Comparison of ENCODE assay signal across 9 cellular contexts in genomic region chr6:37019065-37019450, GRCh38. TPM values are rescaled to one million over a fixed set of nuclear protein-coding genes. Genes with fewer than 3 reads are reported as not detected.
DNase-seq lines count a peak whose midpoint lies in the region; ATAC-seq and TF ChIP-seq lines count a peak whose summit lies in the region.
"Had no signal": no experiment of that assay in that cellular context is flagged by ENCODE, and none has a peak within 500 bp of the region (broad histone marks: within the 10 kb centered on the region; RNA-seq: fewer than 3 reads in every experiment).

No MANE protein-coding gene starts in this region.

- no peaks in the 10 kb centered on the region for H3K27me3 ChIP-seq in BLaER1 treated with 17β-estradiol and CSF1 and Interleukin-3, amounts not matched to agents 10 nM and 100 nM

- intact Hi-C loops in left colon (cut with DNase I, micrococcal nuclease) = loop anchor here in 1 of 2 donors (5.0 kb wide), 1 partner anchor 252 kb away; no protein-coding TSS in a partner anchor

- no peaks in the 10 kb centered on the region; a peak in 1 of 22 replicates for H4K20me1 ChIP-seq in BLaER1 treated with 17β-estradiol and CSF1 and Interleukin-3, amounts not matched to agents 10 nM and 100 nM

- H3K4me2 ChIP-seq in BLaER1 treated with 17β-estradiol and CSF1 and Interleukin-3, amounts not matched to agents 10 nM and 100 nM = peak overlapping the region; percentile 5 to 54 (median 44); a peak in 16 of 22 replicates

- POLR2A ChIA-PET in RWPE1 (lab: Yijun Ruan, JAX; ENCODE audit: low non-redundant PET) = no interaction called here

- CTCF ChIA-PET in RWPE1 (lab: Yijun Ruan, JAX) = interaction anchor here (0.5 to 4.2 kb wide), 19 partner anchors 8 to 207 kb away, joined by 3 to 70 read pairs (median 4); partner anchors contain the start of genes C6orf89 and PIM1

- peaks cover 30 to 53% (median 37%) of the 10 kb centered on the region in 10 experiments for H3K4me1 ChIP-seq in BLaER1 treated with 17β-estradiol and CSF1 and Interleukin-3, amounts not matched to agents 10 nM and 100 nM

- ATAC-seq in left colon = no peak
- no peak for ATAC-seq in HG03354 (IDR thresholded peaks at IDR 0.05; ENCODE audit: poor library complexity, severe bottlenecking, unreplicated experiment)
- ATAC-seq in HG02870 (IDR thresholded peaks at IDR 0.05; ENCODE audit: unreplicated experiment) = no peak

- peak; percentile 44 for DNase-seq in HT-29 (ENCODE audit: low spot score)
- DNase-seq in RWPE1 (ENCODE audit: low spot score) = peak; percentile 64
- DNase-seq in kidney tubule cell (ENCODE audit: low spot score) = peak; percentile 89
- DNase-seq in left colon = no peak
- no peak for DNase-seq in globus pallidus (ENCODE audit: low spot score)
- DNase-seq: H9 had no signal

- H3K27ac ChIP-seq in BLaER1 treated with 17β-estradiol and CSF1 and Interleukin-3, amounts not matched to agents 10 nM and 100 nM = peak overlapping the region in 5 of 11 experiments; percentile 1 to 44 (median 26); a peak in 6 of 22 replicates
- H3K27ac ChIP-seq in RWPE1 = peak overlapping the region; percentile 79

- peak overlapping the region in 8 of 11 experiments; percentile 6 to 53 (median 23); a peak in 12 of 22 replicates for H3K9ac ChIP-seq in BLaER1 treated with 17β-estradiol and CSF1 and Interleukin-3, amounts not matched to agents 10 nM and 100 nM

- no peak for TF ChIP-seq CTCF in RWPE1 (conservative IDR thresholded peaks at IDR 0.05; ENCODE audit: low read depth)

- H3K9me3 ChIP-seq in BLaER1 treated with 17β-estradiol and CSF1 and Interleukin-3, amounts not matched to agents 10 nM and 100 nM (replicated peaks in 1 of 11) = no peaks in the 10 kb centered on the region

- H3K4me3 ChIP-seq in BLaER1 treated with 17β-estradiol and CSF1 and Interleukin-3, amounts not matched to agents 10 nM and 100 nM = no peak overlapping the region

- peaks cover 0 to 88% (median 0%) of the 10 kb centered on the region in 11 experiments; a peak in 6 of 22 replicates for H3K36me3 ChIP-seq in BLaER1 treated with 17β-estradiol and CSF1 and Interleukin-3, amounts not matched to agents 10 nM and 100 nM

RNA-seq across cellular contexts. Expression of gene FGD2, which starts 13.6 kb away (rescaled TPM):
- 0.31 and 0.53 TPM in 2 replicates for total RNA-seq in HT-29 (2014; rRNA removed; shearing (Covaris generic))
- 10 to 100 TPM in 1 of 2 donors, 1 to 10 TPM in 1; 5.1 to 13.5 TPM for total RNA-seq in left colon

RNA-seq across cellular contexts. Expression of gene MTCH1, which starts 33.1 kb away (rescaled TPM):
- 254 and 264 TPM in 2 replicates for total RNA-seq in HT-29 (2014; rRNA removed; shearing (Covaris generic))
- 100 to 1,000 TPM; 142 to 149 TPM for total RNA-seq in left colon

Comparison
In these comparisons a context has a peak if more than half of its experiments do, and no peak if none do; other contexts are left out.
1. DNase-seq: peak in HT-29 (single experiment), RWPE1 (single experiment) and kidney tubule cell (single experiment); none in left colon (0 of 2) and globus pallidus (single experiment).